In genomic region chr7:3887071-3887691, GRCh38 we compare ENCODE assay signal across 23 cellular contexts.
A peak's percentile ranks its signal among the peaks of the same experiment; 100 is the strongest.
DNase-seq lines count a peak whose midpoint lies in the region; ATAC-seq, FAIRE-seq and TF ChIP-seq lines count a peak whose summit lies in the region.
"Had no signal": no experiment of that assay in that cellular context is flagged by ENCODE, and none has a peak within 500 bp of the region (broad histone marks: within the 10 kb centered on the region; RNA-seq: fewer than 3 reads in every experiment).

No MANE protein-coding gene starts in this region.

- WGBS in trophoblast cell (ENCODE audit: extremely low coverage, insufficient coverage, insufficient read length), result no CpG with 5 or more reads among the region's 6 CpGs

- H3K9me3 ChIP-seq in trophoblast cell (ENCODE audit: insufficient read depth, low read depth, low read length), result no peaks in the 10 kb centered on the region
- H3K9me3 ChIP-seq: BE2C, Caco-2, HAP-1 had no signal

- no peaks in the 10 kb centered on the region for H3K27me3 ChIP-seq in trophoblast cell (ENCODE audit: insufficient read depth, low read length)
- H3K27me3 ChIP-seq: BE2C had no signal

- no peak overlapping the region for H3K9ac ChIP-seq in trophoblast cell (ENCODE audit: low read length)

- H3K79me1 ChIP-seq in trophoblast cell (ENCODE audit: low read length), result no peaks in the 10 kb centered on the region

- no peaks in the 10 kb centered on the region for H3K4me1 ChIP-seq in trophoblast cell (ENCODE audit: control insufficient read depth in 1 of 2, insufficient read depth in 2 of 2, low read length in 2 of 2)
- H3K4me1 ChIP-seq: BE2C, Caco-2, HAP-1 had no signal

- H4K8ac ChIP-seq in trophoblast cell (ENCODE audit: low read depth, low read length), result no peak overlapping the region

- H2BK12ac ChIP-seq in trophoblast cell (ENCODE audit: low read length), result no peak overlapping the region

- no peak overlapping the region for H3K14ac ChIP-seq in trophoblast cell (ENCODE audit: low read length)

- peak; percentile 34 for DNase-seq in HTR-8/SVneo (ENCODE audit: insufficient read length, low spot score)
- peak; percentile 72 for DNase-seq in T1000 (lab: John Stamatoyannopoulos, UW)
- peak; percentile 37 for DNase-seq in fibroblast of villous mesenchyme (ENCODE audit: low read depth)
- peak; percentile 78 to 94 for DNase-seq in trophoblast cell
- no peak for DNase-seq in GM03348 (ENCODE audit: low spot score)
- DNase-seq in T-helper 2 cell, result no peak
- DNase-seq: BE2C; Caco-2; CD4-positive, CD25-positive, alpha-beta regulatory T cell; GDM1; Kasumi-1; NCI-H1092 treated with DMSO at 0.1 percent for 48 hours; NCI-H146; NCI-H2029 treated with DMSO at 0.1 percent for 48 hours; NCI-H2171; NCI-H446 treated with DMSO at 0.1 percent for 48 hours; NK-92 treated with Interleukin-12 subunit alpha and Interleukin-12 subunit beta, amount 100 ng/mL, for 24 hours; SHP77 treated with DMSO at 0.1 percent for 48 hours had no signal

- H3K4me3 ChIP-seq in fibroblast of villous mesenchyme (ENCODE audit: low read depth, low read length) (no peak overlapping the region), trophoblast cell (ENCODE audit: low read depth, low read length) (no peak overlapping the region)
- H3K4me3 ChIP-seq: GM12878, HAP-1 had no signal

- no peak overlapping the region for H4K12ac ChIP-seq in trophoblast cell (ENCODE audit: low read depth, low read length)

- H3K23ac ChIP-seq in trophoblast cell (ENCODE audit: low read length), result no peak overlapping the region

- H3K4ac ChIP-seq in trophoblast cell (ENCODE audit: low read depth, low read length), result no peak overlapping the region

- H3K79me2 ChIP-seq in trophoblast cell (ENCODE audit: control insufficient read depth, insufficient read depth, low read length, poor library complexity), result no peaks in the 10 kb centered on the region

- no peak overlapping the region for H2AK5ac ChIP-seq in trophoblast cell (ENCODE audit: low read length)

- no peak for ATAC-seq in GM21723 (IDR thresholded peaks at IDR 0.05; ENCODE audit: unreplicated experiment)
- ATAC-seq in HG02610 (IDR thresholded peaks at IDR 0.05; ENCODE audit: unreplicated experiment), result no peak
- ATAC-seq: GM12878 had no signal

- no peak overlapping the region for H2BK5ac ChIP-seq in trophoblast cell (ENCODE audit: low read depth, low read length, poor library complexity)

- H2AFZ ChIP-seq in trophoblast cell (ENCODE audit: insufficient read depth, low read length, poor library complexity), result no peak overlapping the region

- no peak overlapping the region for H3K18ac ChIP-seq in trophoblast cell (ENCODE audit: low read length)

- FAIRE-seq in HTR-8/SVneo (lab: Jason Lieb, UNC), result no peak
- FAIRE-seq: GM12878, RCC 7860 had no signal

- H3K4me2 ChIP-seq in trophoblast cell (ENCODE audit: low read length), result no peak overlapping the region

- H4K91ac ChIP-seq in trophoblast cell (ENCODE audit: low read depth, low read length), result no peak overlapping the region

- no peak for TF ChIP-seq CTCF in fibroblast of villous mesenchyme (IDR thresholded peaks at IDR 0.05; ENCODE audit: insufficient read depth, low read depth, low read length)

- no peak overlapping the region for H3K27ac ChIP-seq in trophoblast cell (ENCODE audit: low read depth, low read length)

- H2BK120ac ChIP-seq in trophoblast cell (ENCODE audit: insufficient read depth, low read length, poor library complexity), result no peak overlapping the region

- H3K36me3 ChIP-seq in trophoblast cell (ENCODE audit: control insufficient read depth in 1 of 2, insufficient read depth in 2 of 2, low read length in 2 of 2), result peaks cover 0 to under 1% of the 10 kb centered on the region in 2 experiments
- H3K36me3 ChIP-seq: BE2C, HAP-1 had no signal

Comparison
In these comparisons a context has a peak if more than half of its experiments do, and no peak if none do; other contexts are left out.
1. DNase-seq: peak in HTR-8/SVneo (single experiment), T1000 (single experiment), fibroblast of villous mesenchyme (single experiment) and trophoblast cell (2 of 2); none in GM03348 (single experiment) and T-helper 2 cell (0 of 5).